Comparison of ENCODE assay signal across 8 cellular contexts in the genomic region with DNA sequence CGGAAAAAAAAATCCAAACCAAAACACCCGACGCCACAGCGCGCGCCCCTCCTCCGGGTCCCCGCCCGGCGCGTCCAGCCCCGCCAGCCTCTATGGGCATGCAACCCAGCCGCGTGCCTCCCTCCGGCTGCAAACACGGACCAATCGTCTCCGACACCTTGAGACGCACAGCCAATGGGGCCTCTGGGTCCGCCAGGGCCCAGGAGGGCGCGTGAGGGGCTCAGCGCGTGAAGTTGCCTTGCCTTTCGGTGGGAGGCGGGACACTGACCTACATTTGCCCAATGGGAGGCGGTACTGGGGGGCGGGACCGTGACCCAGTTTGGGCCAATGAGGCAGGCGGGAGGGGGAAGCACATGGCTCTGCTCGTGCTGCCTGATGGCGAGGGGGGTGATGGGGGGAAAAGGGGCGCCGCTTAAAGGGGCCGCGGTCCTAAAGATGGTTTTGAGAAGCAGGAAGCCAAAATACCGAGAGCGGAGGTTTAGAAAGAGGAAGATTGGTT.
DNase-seq lines count a peak whose midpoint lies in the region; ATAC-seq and TF ChIP-seq lines count a peak whose summit lies in the region.

No MANE protein-coding gene starts in this region.

- H3K27ac ChIP-seq in ACC112 (ENCODE audit: low read depth, low read length) (peak overlapping the region; percentile 73), VCaP (peak overlapping the region; percentile 95), iPS-20b (ENCODE audit: low read length) (peak overlapping the region; percentile 81), skin epidermis (peak overlapping the region; percentile 75 to 98 (median 95))

- H3K79me2 ChIP-seq in ACC112 (ENCODE audit: control insufficient read depth, insufficient read depth, low read length, unreplicated experiment) = no peaks in the 10 kb centered on the region

- H3K4me1 ChIP-seq in ACC112 (ENCODE audit: control insufficient read depth, insufficient read depth, low read length, unreplicated experiment) (peaks cover 23% of the 10 kb centered on the region), iPS-20b (ENCODE audit: insufficient read depth, low read length) (peaks cover 17% of the 10 kb centered on the region; the same call in 1 of the 2 replicates)

- DNase-seq in NCI-H2196 (lab: John Stamatoyannopoulos, UW; ENCODE audit: unreplicated experiment) (peak; percentile 99), T47D (ENCODE audit: low read depth in 1 of 2, low spot score in 1 of 2) (peak; percentile 94 to 99)

- H2AFZ ChIP-seq in ACC112 (ENCODE audit: low read length, unreplicated experiment) = peak overlapping the region; percentile 84

- H3K36me3 ChIP-seq in ACC112 (ENCODE audit: insufficient read depth, low read length) (no peaks in the 10 kb centered on the region), iPS-20b (ENCODE audit: insufficient read depth, low read depth, low read length) (peaks cover 11% of the 10 kb centered on the region; the same call in 1 of the 2 replicates)

- TF ChIP-seq CTCF in VCaP (conservative IDR thresholded peaks at IDR 0.05) = no peak

- in situ Hi-C loops in T47D (cut with HindIII; ENCODE audit: low pct_unique_long_range_greater_than_20kb, low sequenced_read_pairs) = no loop called here

- H3K27me3 ChIP-seq in ACC112 (ENCODE audit: insufficient read depth, low read length) (no peaks in the 10 kb centered on the region; the same call in 1 of the 2 replicates), iPS-20b (ENCODE audit: insufficient read depth, low read length) (peaks cover 12% of the 10 kb centered on the region; the same call in 1 of the 2 replicates)

- H3K9me3 ChIP-seq in iPS-20b (ENCODE audit: insufficient read depth, low read depth, low read length) = no peaks in the 10 kb centered on the region

- H3K4me3 ChIP-seq in ACC112 (ENCODE audit: low read depth, low read length) (peak overlapping the region; percentile 81), iPS-20b (ENCODE audit: low read length) (peak overlapping the region; percentile 83), skin epidermis (peak overlapping the region; percentile 54 to 87 (median 71))

- peak overlapping the region; percentile 85; the same call in 1 of the 2 replicates for H3K9ac ChIP-seq in iPS-20b (ENCODE audit: low read depth, low read length)

- peak; percentile 75 for ATAC-seq in GM18868 (IDR thresholded peaks at IDR 0.05; ENCODE audit: unreplicated experiment)
- ATAC-seq in HG03135 (IDR thresholded peaks at IDR 0.05; ENCODE audit: unreplicated experiment) = peak; percentile 60

Comparison
In these comparisons a context has a peak if more than half of its experiments do, and no peak if none do; other contexts are left out.
1. Peak in every context shown above with its lines: DNase-seq, ATAC-seq, H3K4me3 ChIP-seq and H3K27ac ChIP-seq.